In the genomic region with DNA sequence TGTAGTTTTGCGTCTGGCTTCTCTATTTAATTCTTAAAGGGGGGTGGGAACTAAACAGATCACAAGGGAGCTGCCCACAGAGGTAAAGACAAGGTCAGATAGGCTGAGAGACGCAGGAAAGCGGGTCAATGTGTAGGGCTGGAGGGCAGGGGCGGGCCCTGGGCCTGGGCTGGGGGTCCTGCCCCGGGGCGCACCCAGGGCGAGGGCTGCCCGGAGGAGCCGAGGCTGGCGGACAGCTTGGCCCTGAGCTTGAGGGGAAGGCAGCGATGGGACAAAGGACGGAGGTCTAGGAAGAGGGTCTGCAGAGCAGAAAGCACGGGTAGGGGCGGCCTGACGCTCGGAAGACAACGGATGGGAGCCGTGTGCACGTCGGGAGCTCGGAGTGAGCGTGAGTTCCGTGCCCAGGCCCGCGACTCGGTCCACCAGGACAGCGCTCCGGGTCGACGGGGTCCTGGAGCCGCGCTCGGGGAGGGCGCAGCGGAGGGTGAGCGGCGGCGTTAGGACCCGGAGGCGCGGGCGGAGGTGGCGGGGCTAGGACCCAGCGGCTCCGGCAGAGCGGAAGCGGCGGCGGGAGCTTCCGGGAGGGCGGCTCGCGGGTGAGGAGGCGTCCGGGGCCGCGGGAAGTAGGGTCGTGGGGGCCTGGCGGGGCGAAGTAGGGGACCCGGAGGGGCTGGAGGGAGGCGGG, we compare ENCODE assay signal across 8 cellular contexts. TPM values are rescaled to one million over a fixed set of nuclear protein-coding genes. Genes with fewer than 3 reads are reported as not detected.
DNase-seq lines count a peak whose midpoint lies in the region; TF ChIP-seq lines count a peak whose summit lies in the region.
"Not testable (repeated sequence)": the region's sequence is repeated elsewhere in the genome, so short reads cannot be mapped to it uniquely, and the experiment has no call there.

No MANE protein-coding gene starts in this region.

- H3K27me3 Mint-ChIP-seq in activated CD4-positive, alpha-beta T cell treated with anti-CD3 and anti-CD28 coated beads, Interleukin-2, amount 10 ng/mL, durations not matched to agents 24 days and 14 days, result not testable (repeated sequence)

- peaks cover 20% of the 10 kb centered on the region for H3K4me1 Mint-ChIP-seq in activated CD4-positive, alpha-beta T cell treated with anti-CD3 and anti-CD28 coated beads, Interleukin-2, amount 10 ng/mL, durations not matched to agents 24 days and 14 days

- peak overlapping the region; percentile 80 for H3K27ac ChIP-seq in mesodermal cell (ENCODE audit: low read depth, low read length, severe bottlenecking)
- peak overlapping the region; percentile 44 to 83 (median 81) for H3K27ac ChIP-seq in tibial nerve

- not testable (repeated sequence) for TF ChIP-seq POLR2A in tibial nerve (IDR thresholded peaks at IDR 0.05)

- not testable (repeated sequence) for H3K9me3 ChIP-seq in mesodermal cell (ENCODE audit: control insufficient read depth, low read length); tibial nerve

- not testable (repeated sequence) for H3K9me3 Mint-ChIP-seq in activated CD4-positive, alpha-beta T cell treated with anti-CD3 and anti-CD28 coated beads, Interleukin-2, amount 10 ng/mL, durations not matched to agents 24 days and 14 days

- H3K4me1 ChIP-seq in mesodermal cell (ENCODE audit: control insufficient read depth, insufficient read depth, low read length, poor library complexity, severe bottlenecking), result not testable (repeated sequence)
- peaks cover 0 to 40% (median 6%) of the 10 kb centered on the region in 4 donors for H3K4me1 ChIP-seq in tibial nerve

- H3K36me3 Mint-ChIP-seq in activated CD4-positive, alpha-beta T cell treated with anti-CD3 and anti-CD28 coated beads, Interleukin-2, amount 10 ng/mL, durations not matched to agents 24 days and 14 days (ENCODE audit: low read depth), result not testable (repeated sequence)

- H3K27ac Mint-ChIP-seq in activated CD4-positive, alpha-beta T cell treated with anti-CD3 and anti-CD28 coated beads, Interleukin-2, amount 10 ng/mL, durations not matched to agents 24 days and 14 days, result peak overlapping the region; percentile 91

- peak overlapping the region; percentile 93 for H3K4me3 Mint-ChIP-seq in activated CD4-positive, alpha-beta T cell treated with anti-CD3 and anti-CD28 coated beads, Interleukin-2, amount 10 ng/mL, durations not matched to agents 24 days and 14 days

- peak in 1 of 2 donors; percentile 70 for TF ChIP-seq EP300 in tibial nerve (IDR thresholded peaks at IDR 0.05)

- TF ChIP-seq CTCF in GM06990 (IDR thresholded peaks at IDR 0.05; ENCODE audit: insufficient read depth, low read length, poor library complexity, severe bottlenecking); tibial nerve (IDR thresholded peaks at IDR 0.05): not testable (repeated sequence)

- 0 to 7% methylated on average over 30 to 39 of the region's 62 CpGs for whole genome bisulfite sequencing in mesodermal cell (ENCODE audit: insufficient coverage in 2 of 2), 2 experiments
- 1% methylated on average over 35 of the region's 62 CpGs for WGBS in tibial nerve, 2 donors

- DNase-seq in GM06990 (ENCODE audit: extremely low read depth, insufficient read length) (peak; percentile 83), LoVo (ENCODE audit: low spot score) (peak; percentile 63), astrocyte of the hippocampus (ENCODE audit: low read depth, low spot score) (peak; percentile 94), foreskin melanocyte (peak; percentile 66), tibial nerve (ENCODE audit: low spot score in 2 of 2) (peak; percentile 38 to 44)
- peak; percentile 94 for DNase-seq in activated CD4-positive, alpha-beta T cell treated with anti-CD3 and anti-CD28 coated beads, Interleukin-2, amount 10 ng/mL, durations not matched to agents 24 days and 14 days
- peak; percentile 82 for DNase-seq in stimulated activated CD4-positive, alpha-beta T cell treated with anti-CD3 and anti-CD28 coated beads, Interleukin-12 subunit alpha, Interleukin-12 subunit beta, amount 100 ng/mL, for 4 hours

- not testable (repeated sequence) for H3K27me3 ChIP-seq in GM06990 (replicated peaks; ENCODE audit: control insufficient read depth, insufficient read depth, low read length); tibial nerve

- H3K36me3 ChIP-seq in GM06990 (ENCODE audit: control insufficient read depth, insufficient read depth, low read length); mesodermal cell (ENCODE audit: control insufficient read depth, insufficient read depth, low read length); tibial nerve: not testable (repeated sequence)

- H3K4me3 ChIP-seq in GM06990 (replicated peaks; ENCODE audit: low read depth, low read length), result peak overlapping the region; percentile 71
- peak overlapping the region; percentile 60 for H3K4me3 ChIP-seq in mesodermal cell (ENCODE audit: extremely low read depth, insufficient read depth, low read length, poor library complexity, severe bottlenecking)
- peak overlapping the region; percentile 46 to 91 (median 64) for H3K4me3 ChIP-seq in tibial nerve

- intact Hi-C loops in activated CD4-positive, alpha-beta T cell treated with anti-CD3 and anti-CD28 coated beads, Interleukin-2, amount 10 ng/mL, durations not matched to agents 24 days and 14 days (cut with micrococcal nuclease), result not testable (repeated sequence)

RNA-seq across cellular contexts. Expression of gene RABL2A, which starts 43.4 kb away (rescaled TPM):
- total RNA-seq in activated CD4-positive, alpha-beta T cell treated with anti-CD3 and anti-CD28 coated beads, Interleukin-2, amount 10 ng/mL, durations not matched to agents 24 days and 14 days, result 21.6 and 23.5 TPM in 2 replicates
- 13.3 TPM for polyA plus RNA-seq in mesodermal cell (2013, experiment 1 of 2)
- polyA plus RNA-seq in mesodermal cell (2013, experiment 2 of 2), result 13.7 TPM
- total RNA-seq in tibial nerve, result 10 to 100 TPM in 3 of 4 donors, 1 to 10 TPM in 1; 6.9 to 24.7 (median 20.3) TPM

Comparison
In these comparisons a context has a peak if more than half of its experiments do, and no peak if none do; other contexts are left out.
1. Peak in every context shown above with its lines: DNase-seq, H3K4me3 ChIP-seq and H3K27ac ChIP-seq.
2. DNase-seq: peak in every context shown above with its lines; median percentile 94 in activated CD4-positive, alpha-beta T cell treated with anti-CD3 and anti-CD28 coated beads, Interleukin-2, amount 10 ng/mL, durations not matched to agents 24 days and 14 days; 94 in astrocyte of the hippocampus; 83 in GM06990; 82 in stimulated activated CD4-positive, alpha-beta T cell treated with anti-CD3 and anti-CD28 coated beads, Interleukin-12 subunit alpha, Interleukin-12 subunit beta, amount 100 ng/mL, for 4 hours; 66 in foreskin melanocyte; 63 in LoVo; 41 in tibial nerve.